Comparison of ENCODE assay signal across 1 cellular context in the genomic region with DNA sequence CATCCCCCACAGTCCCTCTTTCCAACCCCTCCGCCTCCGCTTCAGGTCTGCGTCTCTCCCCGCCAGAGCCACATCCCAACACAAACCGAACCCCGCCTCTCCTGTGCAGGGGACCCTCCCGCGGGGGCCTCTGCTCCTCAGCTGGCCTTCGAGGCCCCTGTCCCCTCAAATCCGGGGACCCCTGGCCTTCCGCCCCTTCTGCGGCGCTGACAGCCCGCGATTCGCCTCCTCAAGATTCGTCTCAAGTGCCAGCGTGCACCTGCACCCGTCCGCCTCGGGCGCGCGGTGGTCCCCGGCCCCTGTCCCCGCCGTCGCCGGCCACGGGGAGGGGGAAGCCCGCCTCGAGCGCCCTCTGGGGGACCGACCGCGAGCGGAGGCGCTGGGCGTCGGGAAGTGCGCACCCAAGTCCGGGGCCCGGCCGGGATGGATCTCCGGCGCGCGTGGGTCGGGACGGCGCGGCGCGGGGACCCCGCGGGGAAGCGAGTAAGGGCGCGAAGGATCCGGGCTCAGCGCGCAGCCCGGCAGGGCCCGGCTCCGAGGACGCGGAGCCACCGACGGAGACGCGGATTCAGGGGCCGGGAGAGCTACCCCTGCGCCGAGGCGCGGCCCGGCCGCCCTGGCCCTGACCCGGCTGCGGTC.
TF ChIP-seq lines count a peak whose summit lies in the region.

No MANE protein-coding gene starts in this region.

TF ChIP-seq in HepG2, 621 proteins besides CTCF, POLR2A, EP300 and RAD21:
- TF ChIP-seq ZNF619 (CRISPR knock-in tag; IDR thresholded peaks at IDR 0.05) (no peak), NR1H2 (CRISPR knock-in tag; IDR thresholded peaks at IDR 0.05; ENCODE audit: borderline replicate concordance, low read depth) (no peak), SOX5 (CRISPR knock-in tag; IDR thresholded peaks at IDR 0.05; ENCODE audit: borderline replicate concordance) (no peak), NR0B2 (CRISPR knock-in tag; IDR thresholded peaks at IDR 0.05) (no peak), PHF8 (CRISPR knock-in tag; IDR thresholded peaks at IDR 0.05) (no peak), TRIM24 (CRISPR knock-in tag; IDR thresholded peaks at IDR 0.05) (no peak), ZNF720 (CRISPR knock-in tag; IDR thresholded peaks at IDR 0.05) (no peak), RFX1 (IDR thresholded peaks at IDR 0.05) (no peak), FOXC1 (CRISPR knock-in tag; IDR thresholded peaks at IDR 0.05; ENCODE audit: borderline replicate concordance) (no peak)
- TF ChIP-seq, protein P1, sequence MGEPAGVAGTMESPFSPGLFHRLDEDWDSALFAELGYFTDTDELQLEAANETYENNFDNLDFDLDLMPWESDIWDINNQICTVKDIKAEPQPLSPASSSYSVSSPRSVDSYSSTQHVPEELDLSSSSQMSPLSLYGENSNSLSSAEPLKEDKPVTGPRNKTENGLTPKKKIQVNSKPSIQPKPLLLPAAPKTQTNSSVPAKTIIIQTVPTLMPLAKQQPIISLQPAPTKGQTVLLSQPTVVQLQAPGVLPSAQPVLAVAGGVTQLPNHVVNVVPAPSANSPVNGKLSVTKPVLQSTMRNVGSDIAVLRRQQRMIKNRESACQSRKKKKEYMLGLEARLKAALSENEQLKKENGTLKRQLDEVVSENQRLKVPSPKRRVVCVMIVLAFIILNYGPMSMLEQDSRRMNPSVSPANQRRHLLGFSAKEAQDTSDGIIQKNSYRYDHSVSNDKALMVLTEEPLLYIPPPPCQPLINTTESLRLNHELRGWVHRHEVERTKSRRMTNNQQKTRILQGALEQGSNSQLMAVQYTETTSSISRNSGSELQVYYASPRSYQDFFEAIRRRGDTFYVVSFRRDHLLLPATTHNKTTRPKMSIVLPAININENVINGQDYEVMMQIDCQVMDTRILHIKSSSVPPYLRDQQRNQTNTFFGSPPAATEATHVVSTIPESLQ (CRISPR knock-in tag; conservative IDR thresholded peaks at IDR 0.05): no peak
TF ChIP-seq in HepG2: peak in this region for 0.
